ENCODE assay signal across 1 cellular context in genomic region chr16:66603537-66604375, GRCh38.
TF ChIP-seq lines count a peak whose summit lies in the region.

No MANE protein-coding gene starts in this region.

TF ChIP-seq in HCT116, 20 proteins besides CTCF, POLR2A, EP300 and RAD21:
- no peak for TF ChIP-seq MAX (IDR thresholded peaks at IDR 0.05)
- TF ChIP-seq REST (IDR thresholded peaks at IDR 0.05; ENCODE audit: low read depth): no peak
- TF ChIP-seq TCF7L2 (IDR thresholded peaks at IDR 0.05; ENCODE audit: borderline replicate concordance, extremely low read depth, insufficient read depth, insufficient read length): peak; percentile 45
- no peak for TF ChIP-seq CBX3 (IDR thresholded peaks at IDR 0.05; ENCODE audit: low read depth)
- TF ChIP-seq ZNF274 (IDR thresholded peaks at IDR 0.05; ENCODE audit: low read depth, low read length): no peak
